In the genomic region with DNA sequence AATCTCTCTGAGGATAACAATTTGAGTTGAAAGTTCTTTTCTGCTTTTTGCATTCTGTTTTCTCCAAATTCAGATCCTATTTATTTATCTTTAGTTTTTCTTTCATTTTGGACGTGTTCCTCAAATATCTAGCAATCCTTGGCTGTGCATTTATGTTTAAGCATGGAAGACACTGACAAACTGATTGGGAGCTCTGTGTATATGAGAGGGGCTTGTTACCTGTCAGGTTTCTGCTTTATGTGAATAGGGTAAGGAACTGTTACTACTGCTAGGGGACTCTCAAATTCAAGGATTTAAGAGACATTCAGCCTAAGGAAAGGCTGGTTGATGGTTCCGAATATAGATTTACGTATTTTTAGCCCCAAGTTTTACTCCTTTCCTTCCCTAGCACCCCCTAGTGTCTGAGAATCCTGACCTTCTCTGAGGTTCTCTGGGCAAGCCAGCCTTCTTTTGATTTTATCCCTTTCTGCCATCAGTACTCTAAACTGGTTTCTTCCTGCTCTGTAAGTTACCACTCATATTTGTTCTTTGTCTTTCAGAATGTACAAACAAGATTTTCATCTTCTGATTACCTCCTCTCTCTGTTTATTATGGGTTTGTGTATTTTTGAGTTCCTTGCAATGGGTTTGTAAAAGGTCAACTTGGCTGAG, we compare ENCODE assay signal across 8 cellular contexts. TPM values are rescaled to one million over a fixed set of nuclear protein-coding genes. Genes with fewer than 3 reads are reported as not detected.
DNase-seq lines count a peak whose midpoint lies in the region; ATAC-seq and TF ChIP-seq lines count a peak whose summit lies in the region.

No MANE protein-coding gene starts in this region.

- POLR2A ChIA-PET in T-cell (lab: Charles Lee): interaction anchor here in 1 of 2 donors (0.7 kb wide), 1 partner anchor 63 kb away, joined by 3 read pairs; no protein-coding TSS in a partner anchor

- no peaks in the 10 kb centered on the region for H3K27me3 ChIP-seq in thoracic aorta (replicated peaks; ENCODE audit: insufficient read depth)
- no peaks in the 10 kb centered on the region for H3K27me3 ChIP-seq in aorta (ENCODE audit: control insufficient read depth in 1 of 2, insufficient read depth in 2 of 2, low read length in 1 of 2)

- intact Hi-C loops in aorta (cut with DNase I): loop anchor here (5.0 to 10.0 kb wide), 3 partner anchors 186 to 429 kb away; a partner anchor contains a TSS

- peaks cover 7% of the 10 kb centered on the region for H3K36me3 ChIP-seq in thoracic aorta
- peaks cover 0 to 1% of the 10 kb centered on the region in 2 donors for H3K36me3 ChIP-seq in aorta (ENCODE audit: control insufficient read depth in 1 of 2, insufficient read depth in 2 of 2, low read length in 1 of 2)

- DNase-seq in activated T-cell treated with anti-CD3 and anti-CD28 coated beads, Interleukin-2, amount 50 U/mL, for 4 hours: no peak
- DNase-seq in activated T-cell treated with anti-CD3 and anti-CD28 coated beads for 4 hours (no peak), T-cell (peak in 3 of 34 experiments; percentile 11 to 15 (median 14)), fibroblast of mammary gland (ENCODE audit: low read depth) (peak; percentile 36), thoracic aorta (ENCODE audit: low spot score) (no peak), GF-D8 (lab: John Stamatoyannopoulos, UW) (no peak), aorta (no peak)

- peaks cover 37% of the 10 kb centered on the region for H3K4me1 Mint-ChIP-seq in activated T-cell treated with anti-CD3 and anti-CD28 coated beads, Interleukin-2, amount 50 U/mL, for 4 hours (ENCODE audit: low read depth)
- H3K4me1 Mint-ChIP-seq in T-cell: peaks cover 49 to 61% (median 55%) of the 10 kb centered on the region in 3 donors

- CTCF ChIA-PET in T-cell (lab: Charles Lee): interaction anchor here (0.7 to 0.9 kb wide), 2 partner anchors 31 to 43 kb away, joined by 4 to 5 read pairs; a partner anchor contains a TSS

- peak overlapping the region; percentile 83 to 87 for H3K27ac Mint-ChIP-seq in T-cell

- peak overlapping the region; percentile 66 for H3K4me3 Mint-ChIP-seq in activated T-cell treated with anti-CD3 and anti-CD28 coated beads, Interleukin-2, amount 50 U/mL, for 4 hours
- peak overlapping the region; percentile 53 to 76 (median 55) for H3K4me3 Mint-ChIP-seq in T-cell

- H3K4me3 ChIP-seq in fibroblast of mammary gland (ENCODE audit: control insufficient read depth, low read depth, low read length) (no peak overlapping the region), thoracic aorta (no peak overlapping the region), aorta (ENCODE audit: low read length in 2 of 2) (no peak overlapping the region)

- H3K9me3 Mint-ChIP-seq in activated T-cell treated with anti-CD3 and anti-CD28 coated beads, Interleukin-2, amount 50 U/mL, for 4 hours: peaks cover 3% of the 10 kb centered on the region
- peaks cover 2 to 3% (median 3%) of the 10 kb centered on the region in 3 donors for H3K9me3 Mint-ChIP-seq in T-cell

- TF ChIP-seq CTCF in fibroblast of mammary gland (conservative IDR thresholded peaks at IDR 0.05; ENCODE audit: control insufficient read depth, insufficient read depth, low read depth, low read length) (peak; percentile 51), thoracic aorta (IDR thresholded peaks at IDR 0.05) (peak; percentile 45)

- 4 to 9% methylated on average over 3 of the region's 3 CpGs for WGBS in aorta, 2 donors

- no peak overlapping the region for H3K27ac ChIP-seq in thoracic aorta
- H3K27ac ChIP-seq in aorta (ENCODE audit: low read depth in 1 of 2, low read length in 2 of 2): peak overlapping the region in 1 of 2 donors; percentile 76

- no peaks in the 10 kb centered on the region for H3K27me3 Mint-ChIP-seq in activated T-cell treated with anti-CD3 and anti-CD28 coated beads, Interleukin-2, amount 50 U/mL, for 4 hours (ENCODE audit: low read depth)
- no peaks in the 10 kb centered on the region for H3K27me3 Mint-ChIP-seq in T-cell

- no peaks in the 10 kb centered on the region for H3K9me3 ChIP-seq in thoracic aorta
- no peaks in the 10 kb centered on the region for H3K9me3 ChIP-seq in aorta (ENCODE audit: control insufficient read depth, low read length)

- ATAC-seq in activated T-cell treated with anti-CD3 and anti-CD28 coated beads, Interleukin-2, amount 50 U/mL, for 4 hours: no peak
- ATAC-seq in T-cell (replicated peaks in 1 of 4): peak in 1 of 4 experiments; percentile 64
- no peak for ATAC-seq in thoracic aorta (ENCODE audit: insufficient number of reproducible peaks, low FRiP score, low read depth)
- no peak for ATAC-seq in activated CD4-positive, CD25-positive, alpha-beta regulatory T cell treated with anti-CD3 and anti-CD28 coated beads, Interleukin-2, amount 50 U/mL, for 24 hours
- no peak for ATAC-seq in aorta (ENCODE audit: low FRiP score)

- H3K36me3 Mint-ChIP-seq in activated T-cell treated with anti-CD3 and anti-CD28 coated beads, Interleukin-2, amount 50 U/mL, for 4 hours (ENCODE audit: insufficient read depth): peaks cover 27% of the 10 kb centered on the region
- H3K36me3 Mint-ChIP-seq in T-cell: peaks cover 45% of the 10 kb centered on the region

- H3K4me1 ChIP-seq in thoracic aorta (ENCODE audit: control insufficient read depth in 1 of 2, low read depth in 2 of 2): peaks cover 10 to 20% of the 10 kb centered on the region in 2 donors
- peaks cover 0 to 2% of the 10 kb centered on the region in 2 donors for H3K4me1 ChIP-seq in aorta (ENCODE audit: control insufficient read depth in 1 of 2, insufficient read depth in 2 of 2, low read length in 2 of 2)

RNA-seq across cellular contexts. Expression of a gene that starts 30.5 kb away (rescaled TPM):
- total RNA-seq in activated T-cell treated with anti-CD3 and anti-CD28 coated beads, Interleukin-2, amount 50 U/mL, for 4 hours: 10 to 100 TPM; 45.8 to 49.6 (median 47.4) TPM
- total RNA-seq in T-cell (100 to 1,000 TPM in 2 of 5 donors, 10 to 100 TPM in 3; 73.0 to 121 (median 86.5) TPM), thoracic aorta (10 to 100 TPM; 48.2 to 61.6 TPM), aorta (10 to 100 TPM; 58.4 to 79.9 TPM)
- 10 to 100 TPM; 11.8 to 20.0 TPM for polyA plus RNA-seq in aorta
